In genomic region chr5:160249570-160249969, GRCh38 we compare ENCODE assay signal across 3 cellular contexts. TPM values are rescaled to one million over a fixed set of nuclear protein-coding genes. Genes with fewer than 3 reads are reported as not detected.
"Had no signal": no experiment of that assay in that cellular context is flagged by ENCODE, and none has a peak within 500 bp of the region (broad histone marks: within the 10 kb centered on the region; RNA-seq: fewer than 3 reads in every experiment).

No MANE protein-coding gene starts in this region.

RNA-seq across cellular contexts. Expression of gene FABP6, which starts 20.3 kb away (rescaled TPM):
- total RNA-seq: HepG2, IMR-90 had no signal
- polyA plus RNA-seq: IgD-negative memory B cell, IMR-90 had no signal
